ENCODE assay signal across 21 cellular contexts in genomic region chr12:71584356-71584755, GRCh38.
DNase-seq lines count a peak whose midpoint lies in the region; ATAC-seq, FAIRE-seq and TF ChIP-seq lines count a peak whose summit lies in the region.
"Had no signal": no experiment of that assay in that cellular context is flagged by ENCODE, and none has a peak within 500 bp of the region (broad histone marks: within the 10 kb centered on the region; RNA-seq: fewer than 3 reads in every experiment).

No MANE protein-coding gene starts in this region.

- no peaks in the 10 kb centered on the region for H3K9me3 ChIP-seq in mammary epithelial cell (replicated peaks; ENCODE audit: insufficient read depth, low read length)
- H3K9me3 ChIP-seq in breast epithelium, result no peaks in the 10 kb centered on the region
- H3K9me3 ChIP-seq in GM12878 (replicated peaks; ENCODE audit: control insufficient read depth, insufficient read depth, low read length), result no peaks in the 10 kb centered on the region
- H3K9me3 ChIP-seq in trophoblast cell (ENCODE audit: insufficient read depth, low read depth, low read length), result no peaks in the 10 kb centered on the region

- H3K9me3 Mint-ChIP-seq in immature natural killer cell, result peaks cover 0 to 1% (median 0%) of the 10 kb centered on the region in 6 donors

- H4K8ac ChIP-seq in trophoblast cell (ENCODE audit: low read depth, low read length), result no peak overlapping the region

- H3K79me2 ChIP-seq in mammary epithelial cell (ENCODE audit: insufficient read depth, low read length) (no peaks in the 10 kb centered on the region), GM12878 (ENCODE audit: control insufficient read depth, insufficient read depth, low read length) (no peaks in the 10 kb centered on the region), trophoblast cell (ENCODE audit: control insufficient read depth, insufficient read depth, low read length, poor library complexity) (no peaks in the 10 kb centered on the region)

- no peak overlapping the region for H3K4ac ChIP-seq in trophoblast cell (ENCODE audit: low read depth, low read length)

- dilution Hi-C loops in mammary epithelial cell (cut with HindIII; ENCODE audit: low sequenced_read_pairs), result no loop called here

- peak; percentile 49 for FAIRE-seq in GM12878 (lab: Jason Lieb, UNC)
- FAIRE-seq: A204.1, GM19239, H1 had no signal

- CTCF ChIA-PET in mammary epithelial cell (lab: Charles Lee; ENCODE audit: low non-redundant PET), result no interaction called here
- CTCF ChIA-PET in GM12878 (lab: Yijun Ruan, JAX), result no interaction called here

- no peaks in the 10 kb centered on the region for H3K36me3 Mint-ChIP-seq in immature natural killer cell
- H3K36me3 Mint-ChIP-seq: CD4-positive, alpha-beta memory T cell had no signal

- no peak for TF ChIP-seq RAD21 in GM12878 (IDR thresholded peaks at IDR 0.05; ENCODE audit: insufficient read depth, low read depth, low read length)

- in situ Hi-C loops in mammary epithelial cell (cut with MboI; ENCODE audit: low sequenced_read_pairs in 2 of 2), result no loop called here
- in situ Hi-C loops in GM12878 (cut with MboI), result no loop called here

- H2BK120ac ChIP-seq in trophoblast cell (ENCODE audit: insufficient read depth, low read length, poor library complexity), result peak overlapping the region; percentile 97

- SMC1A ChIA-PET in GM12878 (lab: Charles Lee; ENCODE audit: uncharacterized antibody, unreplicated experiment), result no interaction called here

- no peak for TF ChIP-seq EP300 in GM12878 (IDR thresholded peaks at IDR 0.05; ENCODE audit: borderline replicate concordance in 1 of 2, control insufficient read depth in 1 of 2, low read depth in 2 of 2, low read length in 2 of 2)

- H3K27ac Mint-ChIP-seq in immature natural killer cell, result no peak overlapping the region

- TF ChIP-seq CTCF in mammary epithelial cell (conservative IDR thresholded peaks at IDR 0.05 in 1 of 2, IDR thresholded peaks at IDR 0.05 in 1 of 2; ENCODE audit: extremely low read depth in 1 of 2, insufficient read depth in 1 of 2, low read depth in 1 of 2, low read length in 2 of 2), result no peak
- no peak for TF ChIP-seq CTCF in breast epithelium (IDR thresholded peaks at IDR 0.05)
- no peak for TF ChIP-seq CTCF in GM12878 (IDR thresholded peaks at IDR 0.05 in 2 of 3, conservative IDR thresholded peaks at IDR 0.05 in 1 of 3; ENCODE audit: control insufficient read depth in 2 of 3, extremely low read depth in 1 of 3, insufficient read depth in 1 of 3, low read depth in 3 of 3, low read length in 3 of 3)

- H4K20me1 ChIP-seq in mammary epithelial cell (ENCODE audit: insufficient read depth, low read length) (no peaks in the 10 kb centered on the region), GM12878 (ENCODE audit: control insufficient read depth, insufficient read depth) (no peaks in the 10 kb centered on the region)

- intact Hi-C loops in mammary epithelial cell (cut with micrococcal nuclease) (no loop called here), breast epithelium (cut with DNase I; ENCODE audit: low total_unique reads) (no loop called here), GM12878 (cut with micrococcal nuclease; ENCODE audit: unreplicated experiment) (no loop called here)

- peaks cover 3% of the 10 kb centered on the region for H3K4me1 ChIP-seq in mammary epithelial cell (ENCODE audit: insufficient read depth, low read length)
- no peaks in the 10 kb centered on the region for H3K4me1 ChIP-seq in breast epithelium
- no peaks in the 10 kb centered on the region for H3K4me1 ChIP-seq in GM12878 (ENCODE audit: control insufficient read depth, insufficient read depth, low read length)
- peaks cover 3 to 8% of the 10 kb centered on the region in 2 experiments for H3K4me1 ChIP-seq in trophoblast cell (ENCODE audit: control insufficient read depth in 1 of 2, insufficient read depth in 2 of 2, low read length in 2 of 2)

- H3K27me3 ChIP-seq in mammary epithelial cell (ENCODE audit: insufficient read depth, low read length) (no peaks in the 10 kb centered on the region), breast epithelium (no peaks in the 10 kb centered on the region), GM12878 (replicated peaks in 1 of 2; ENCODE audit: control insufficient read depth in 2 of 2, insufficient read depth in 2 of 2, low read length in 1 of 2) (peaks cover 0 to 2% of the 10 kb centered on the region in 2 experiments; a peak in 2 of 4 replicates), trophoblast cell (ENCODE audit: insufficient read depth, low read length) (no peaks in the 10 kb centered on the region)

- WGBS in mammary epithelial cell (ENCODE audit: low coverage, missing lambda C conversion rate), result 77% methylated on average over 3 of the region's 3 CpGs
- WGBS in GM12878 (ENCODE audit: insufficient coverage, insufficient replicate concordance, low lambda C conversion rate, missing lambda C conversion rate), result 0% methylated on average over 3 of the region's 3 CpGs
- WGBS in trophoblast cell (ENCODE audit: extremely low coverage, insufficient coverage, insufficient read length), result no CpG with 5 or more reads among the region's 3 CpGs

- no peak overlapping the region for H2BK12ac ChIP-seq in trophoblast cell (ENCODE audit: low read length)

- no peak overlapping the region for H4K12ac ChIP-seq in trophoblast cell (ENCODE audit: low read depth, low read length)

- H3K23ac ChIP-seq in trophoblast cell (ENCODE audit: low read length), result no peak overlapping the region

- DNase-seq in mammary epithelial cell, result no peak
- no peak for DNase-seq in breast epithelium (ENCODE audit: low spot score in 2 of 2)
- DNase-seq in GM12878 (ENCODE audit: low read depth, low spot score), result no peak
- DNase-seq in trophoblast cell, result no peak
- no peak for DNase-seq in immature natural killer cell
- DNase-seq: AML-193; C1 segment of cervical spinal cord; Calu3; CD4-positive, alpha-beta memory T cell; COR-L47; DMS53; DMS79 treated with DMSO at 0.1 percent for 48 hours; GF-D8; GM23248; H7; HCEC 1CT had no signal

- H3K18ac ChIP-seq in trophoblast cell (ENCODE audit: low read length), result no peak overlapping the region

- peak overlapping the region; percentile 40 for H2AK5ac ChIP-seq in trophoblast cell (ENCODE audit: low read length)

- no peak overlapping the region for H4K91ac ChIP-seq in trophoblast cell (ENCODE audit: low read depth, low read length)

- H3K27ac ChIP-seq in mammary epithelial cell (ENCODE audit: insufficient read depth, low read depth, low read length), result no peak overlapping the region
- H3K27ac ChIP-seq in breast epithelium, result no peak overlapping the region
- H3K27ac ChIP-seq in GM12878 (ENCODE audit: control insufficient read depth, insufficient read depth), result no peak overlapping the region
- peak overlapping the region; percentile 49 for H3K27ac ChIP-seq in trophoblast cell (ENCODE audit: low read depth, low read length)
- H3K27ac ChIP-seq: 22Rv1, GM23248 had no signal

- TF ChIP-seq POLR2A in breast epithelium (IDR thresholded peaks at IDR 0.05), result no peak
- TF ChIP-seq POLR2A in GM12878 (IDR thresholded peaks at IDR 0.05; ENCODE audit: low read depth, low read length), result no peak

- peaks cover 17% of the 10 kb centered on the region for H3K79me1 ChIP-seq in trophoblast cell (ENCODE audit: low read length)

- ATAC-seq in GM12878, result no peak
- ATAC-seq in HG03280 (IDR thresholded peaks at IDR 0.05; ENCODE audit: unreplicated experiment), result no peak

- H3K4me1 Mint-ChIP-seq in immature natural killer cell, result no peaks in the 10 kb centered on the region
- H3K4me1 Mint-ChIP-seq: CD4-positive, alpha-beta memory T cell had no signal

- H2AFZ ChIP-seq in mammary epithelial cell (ENCODE audit: low read depth, low read length), result peak overlapping the region; percentile 3
- no peak overlapping the region for H2AFZ ChIP-seq in GM12878 (ENCODE audit: control insufficient read depth, low read depth, low read length)
- no peak overlapping the region for H2AFZ ChIP-seq in trophoblast cell (ENCODE audit: insufficient read depth, low read length, poor library complexity)
- H2AFZ ChIP-seq: GM23248 had no signal

- H3K36me3 ChIP-seq in mammary epithelial cell (ENCODE audit: insufficient read depth, low read length), result no peaks in the 10 kb centered on the region
- no peaks in the 10 kb centered on the region for H3K36me3 ChIP-seq in breast epithelium
- H3K36me3 ChIP-seq in GM12878 (ENCODE audit: control insufficient read depth in 2 of 2, insufficient read depth in 2 of 2, low read length in 1 of 2), result no peaks in the 10 kb centered on the region
- H3K36me3 ChIP-seq in trophoblast cell (ENCODE audit: control insufficient read depth in 1 of 2, insufficient read depth in 2 of 2, low read length in 2 of 2), result no peaks in the 10 kb centered on the region

- H3K9ac ChIP-seq in mammary epithelial cell (ENCODE audit: insufficient read depth, low read length) (no peak overlapping the region), GM12878 (ENCODE audit: control insufficient read depth, insufficient read depth, low read length) (no peak overlapping the region), trophoblast cell (ENCODE audit: low read length) (no peak overlapping the region)
- H3K9ac ChIP-seq: GM23248 had no signal

- POLR2A ChIA-PET in GM12878 (lab: Charles Lee), result no interaction called here

- no TSS peak for BruUV-seq in mammary epithelial cell (replicated peaks; lab: Mats Ljungman, UMichigan)
- no TSS peak for BruUV-seq in GM12878 (replicated peaks; lab: Mats Ljungman, UMichigan)

- H3K4me2 ChIP-seq in mammary epithelial cell (ENCODE audit: insufficient read depth, low read depth, low read length) (no peak overlapping the region), GM12878 (ENCODE audit: control insufficient read depth, insufficient read depth) (no peak overlapping the region), trophoblast cell (ENCODE audit: low read length) (no peak overlapping the region)

- no peak overlapping the region for H3K14ac ChIP-seq in trophoblast cell (ENCODE audit: low read length)

- no peak overlapping the region for H3K4me3 ChIP-seq in mammary epithelial cell (replicated peaks in 1 of 3; ENCODE audit: insufficient read depth in 1 of 3, low read depth in 2 of 3, low read length in 3 of 3)
- no peak overlapping the region for H3K4me3 ChIP-seq in breast epithelium
- H3K4me3 ChIP-seq in GM12878, result no peak overlapping the region
- H3K4me3 ChIP-seq in trophoblast cell (ENCODE audit: low read depth, low read length), result no peak overlapping the region
- H3K4me3 ChIP-seq: GM23248 had no signal

- H3K4me3 Mint-ChIP-seq in immature natural killer cell, result no peak overlapping the region
- H3K4me3 Mint-ChIP-seq: CD4-positive, alpha-beta memory T cell had no signal

- RAD21 ChIA-PET in GM12878 (lab: Charles Lee; ENCODE audit: unreplicated experiment), result no interaction called here

- H2BK5ac ChIP-seq in trophoblast cell (ENCODE audit: low read depth, low read length, poor library complexity), result peak overlapping the region; percentile 75

- H3K27me3 Mint-ChIP-seq in immature natural killer cell (ENCODE audit: low read depth in 3 of 3), result peaks cover 0 to 4% (median 1%) of the 10 kb centered on the region in 3 donors

TF ChIP-seq in GM12878, 131 proteins besides CTCF, POLR2A, EP300 and RAD21 (continues in another document):
- no peak for TF ChIP-seq JUND (IDR thresholded peaks at IDR 0.05; ENCODE audit: low read depth, low read length)
- no peak for TF ChIP-seq SMC3 (IDR thresholded peaks at IDR 0.05; ENCODE audit: borderline replicate concordance, low read length)
- TF ChIP-seq ESRRA (IDR thresholded peaks at IDR 0.05; ENCODE audit: low read length), result no peak
- TF ChIP-seq IKZF1 (conservative IDR thresholded peaks at IDR 0.05), result no peak
- no peak for TF ChIP-seq WRNIP1 (IDR thresholded peaks at IDR 0.05; ENCODE audit: borderline replicate concordance, low read depth, low read length)
